15 cellular contexts compared by ENCODE assay signal in the genomic region with DNA sequence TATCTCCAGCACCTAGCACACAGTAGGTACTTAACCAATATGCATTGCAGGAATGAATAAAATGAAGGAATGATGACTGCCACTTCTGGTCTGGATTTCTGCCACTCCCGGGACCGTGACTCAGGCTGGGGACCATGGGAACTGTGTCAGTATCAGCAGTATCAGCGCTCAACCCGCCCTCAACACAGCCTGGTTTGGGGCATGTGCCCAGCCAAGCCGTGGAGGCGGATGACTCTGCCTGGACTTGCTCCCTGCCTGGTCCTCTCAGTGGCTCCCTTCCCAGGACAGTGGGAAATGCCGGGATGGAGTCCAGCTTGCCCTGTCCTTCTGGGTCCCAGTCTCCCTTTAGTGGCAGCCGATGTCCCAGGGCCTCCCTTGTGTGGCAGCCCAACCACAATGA. TPM values are rescaled to one million over a fixed set of nuclear protein-coding genes. Genes with fewer than 3 reads are reported as not detected.
DNase-seq lines count a peak whose midpoint lies in the region; ATAC-seq and TF ChIP-seq lines count a peak whose summit lies in the region.
"Had no signal": no experiment of that assay in that cellular context is flagged by ENCODE, and none has a peak within 500 bp of the region (broad histone marks: within the 10 kb centered on the region; RNA-seq: fewer than 3 reads in every experiment).

No MANE protein-coding gene starts in this region.

- H2AFZ ChIP-seq in neuronal stem cell (ENCODE audit: low read length), result no peak overlapping the region

- H3K27me3 ChIP-seq in BE2C (no peaks in the 10 kb centered on the region), neuronal stem cell (ENCODE audit: control insufficient read depth in 3 of 3, insufficient read depth in 3 of 3, low read depth in 1 of 3, low read length in 3 of 3) (no peaks in the 10 kb centered on the region), ovary (no peaks in the 10 kb centered on the region)
- H3K27me3 ChIP-seq: BLaER1 had no signal

- H3K79me1 ChIP-seq in neuronal stem cell (ENCODE audit: low read depth, low read length), result no peaks in the 10 kb centered on the region

- H3K4me3 ChIP-seq in BE2C (ENCODE audit: low read depth, low read length) (no peak overlapping the region), fibroblast of pulmonary artery (replicated peaks; ENCODE audit: low read depth, low read length) (no peak overlapping the region), neuronal stem cell (ENCODE audit: low read length in 2 of 2) (no peak overlapping the region), ovary (no peak overlapping the region)
- H3K4me3 ChIP-seq: BLaER1 had no signal

- DNase-seq in BE2C (peak; percentile 75), RWPE1 (ENCODE audit: low spot score) (peak; percentile 70), fibroblast of pulmonary artery (ENCODE audit: low read depth) (peak; percentile 64), neuronal stem cell (ENCODE audit: low spot score) (no peak), ovary (no peak), SIG-M5 (lab: John Stamatoyannopoulos, UW) (no peak), NCI-H1436 treated with DMSO at 0.1 percent for 48 hours (lab: John Stamatoyannopoulos, UW) (no peak)
- DNase-seq: activated CD4-positive, alpha-beta memory T cell treated with anti-CD3 and anti-CD28 coated beads for 36 hours; activated naive CD4-positive, alpha-beta T cell treated with anti-CD3 and anti-CD28 coated beads for 36 hours; naive thymus-derived CD4-positive, alpha-beta T cell; NCI-H524 treated with DMSO at 0.1 percent for 48 hours; stimulated activated CD4-positive, alpha-beta T cell treated with anti-CD3 and anti-CD28 coated beads, Interleukin-12 subunit alpha, Interleukin-12 subunit beta, amount 100 ng/mL, for 4 hours had no signal

- no peak overlapping the region for H4K91ac ChIP-seq in neuronal stem cell (ENCODE audit: low read depth, low read length, poor library complexity)

- POLR2A ChIA-PET in RWPE1 (lab: Yijun Ruan, JAX; ENCODE audit: low non-redundant PET), result no interaction called here

- no peak overlapping the region for H4K8ac ChIP-seq in neuronal stem cell (ENCODE audit: low read depth, low read length)

- TF ChIP-seq POLR2A in ovary (IDR thresholded peaks at IDR 0.05), result no peak

- CTCF ChIA-PET in RWPE1 (lab: Yijun Ruan, JAX), result interaction anchor here (0.6 to 1.7 kb wide), 3 partner anchors 8 to 123 kb away, joined by 3 to 5 read pairs (median 5); no protein-coding TSS in a partner anchor

- no peak overlapping the region for H2BK12ac ChIP-seq in neuronal stem cell (ENCODE audit: low read length)

- no peak overlapping the region for H2BK15ac ChIP-seq in neuronal stem cell (ENCODE audit: low read length)

- intact Hi-C loops in ovary (cut with DNase I), result no loop called here

- no peak for TF ChIP-seq EP300 in ovary (IDR thresholded peaks at IDR 0.05)

- no peak for TF ChIP-seq CTCF in BE2C (IDR thresholded peaks at IDR 0.05; ENCODE audit: low read depth, low read length)
- no peak for TF ChIP-seq CTCF in RWPE1 (conservative IDR thresholded peaks at IDR 0.05; ENCODE audit: low read depth)
- no peak for TF ChIP-seq CTCF in fibroblast of pulmonary artery (IDR thresholded peaks at IDR 0.05; ENCODE audit: low read length, missing control alignments)
- no peak for TF ChIP-seq CTCF in ovary (IDR thresholded peaks at IDR 0.05)

- no peak overlapping the region for H3K14ac ChIP-seq in neuronal stem cell (ENCODE audit: low read length)

- H3K9me3 ChIP-seq in BE2C (no peaks in the 10 kb centered on the region), neuronal stem cell (replicated peaks in 1 of 2; ENCODE audit: control insufficient read depth in 2 of 2, insufficient read depth in 1 of 2, low read depth in 1 of 2, low read length in 2 of 2) (no peaks in the 10 kb centered on the region), ovary (no peaks in the 10 kb centered on the region)
- H3K9me3 ChIP-seq: BLaER1 had no signal

- peak overlapping the region; percentile 76 for H3K27ac ChIP-seq in RWPE1
- H3K27ac ChIP-seq in neuronal stem cell (replicated peaks; ENCODE audit: low read length), result no peak overlapping the region
- no peak overlapping the region for H3K27ac ChIP-seq in ovary
- H3K27ac ChIP-seq: BLaER1 had no signal

- no peaks in the 10 kb centered on the region for H3K36me3 ChIP-seq in BE2C
- H3K36me3 ChIP-seq in neuronal stem cell (replicated peaks in 1 of 2; ENCODE audit: control insufficient read depth in 2 of 2, insufficient read depth in 2 of 2, low read length in 2 of 2), result peaks cover 14 to 16% of the 10 kb centered on the region in 2 donors
- H3K36me3 ChIP-seq in ovary, result no peaks in the 10 kb centered on the region
- H3K36me3 ChIP-seq: BLaER1 had no signal

- H2BK5ac ChIP-seq in neuronal stem cell (ENCODE audit: low read length), result no peak overlapping the region

- peaks cover 13% of the 10 kb centered on the region for H3K4me1 ChIP-seq in BE2C
- H3K4me1 ChIP-seq in neuronal stem cell (ENCODE audit: control insufficient read depth in 2 of 2, insufficient read depth in 1 of 2, low read depth in 1 of 2, low read length in 2 of 2), result no peaks in the 10 kb centered on the region
- H3K4me1 ChIP-seq in ovary (ENCODE audit: insufficient read depth), result no peaks in the 10 kb centered on the region

- WGBS in neuronal stem cell (ENCODE audit: extremely low coverage in 2 of 2, insufficient read length in 2 of 2, insufficient replicate concordance in 1 of 2), 2 donors, result no CpG with 5 or more reads among the region's 8 CpGs
- 37 to 66% (median 43%) methylated on average over 7 to 8 of the region's 8 CpGs for WGBS in ovary, 3 donors

- H3K18ac ChIP-seq in neuronal stem cell (ENCODE audit: low read length), result no peak overlapping the region

- H3K4me2 ChIP-seq in neuronal stem cell (ENCODE audit: insufficient read depth, low read length, poor library complexity, severe bottlenecking), result no peak overlapping the region
- H3K4me2 ChIP-seq: BLaER1 had no signal

- H2AK5ac ChIP-seq in neuronal stem cell (ENCODE audit: low read depth, low read length), result no peak overlapping the region

- ATAC-seq in HG02981 (IDR thresholded peaks at IDR 0.05; ENCODE audit: unreplicated experiment), result no peak
- ATAC-seq: HCT116; naive thymus-derived CD4-positive, alpha-beta T cell had no signal

- H2BK120ac ChIP-seq in neuronal stem cell (ENCODE audit: low read depth, low read length), result no peak overlapping the region

- no peak overlapping the region for H3K4ac ChIP-seq in neuronal stem cell (ENCODE audit: low read length)

- H3K9ac ChIP-seq in neuronal stem cell (ENCODE audit: low read depth, low read length, poor library complexity), result peak overlapping the region; percentile 72
- H3K9ac ChIP-seq: BLaER1 had no signal

- H3K23ac ChIP-seq in neuronal stem cell (ENCODE audit: low read depth, low read length, poor library complexity), result peak overlapping the region; percentile 8

RNA-seq across cellular contexts. Expression of gene SRCIN1, which starts 55.1 kb away (rescaled TPM):
- 58.7 TPM for polyA plus RNA-seq in BE2C (2012; ENCODE audit: insufficient read depth, insufficient read length, low read depth)
- polyA plus RNA-seq in neuronal stem cell (2013, experiment 1 of 2), result 7.3 TPM
- 7.4 TPM for polyA plus RNA-seq in neuronal stem cell (2013, experiment 2 of 2)
- total RNA-seq in ovary, result 1 to 10 TPM in 5 of 7 donors, under 1 TPM in 2; 0.48 to 3.0 (median 1.2) TPM
- under 1 TPM; 0.18 to 0.57 TPM for polyA plus RNA-seq in ovary
- polyA plus RNA-seq: naive thymus-derived CD4-positive, alpha-beta T cell had no signal

Comparison
In these comparisons a context has a peak if more than half of its experiments do, and no peak if none do; other contexts are left out.
1. DNase-seq: peak in BE2C (single experiment), RWPE1 (single experiment) and fibroblast of pulmonary artery (single experiment); none in neuronal stem cell (single experiment), ovary (0 of 5), SIG-M5 (single experiment) and NCI-H1436 treated with DMSO at 0.1 percent for 48 hours (single experiment).